Comparison of ENCODE assay signal across 21 cellular contexts in genomic region chr14:53571990-53572389, GRCh38.
DNase-seq lines count a peak whose midpoint lies in the region; ATAC-seq, FAIRE-seq and TF ChIP-seq lines count a peak whose summit lies in the region.
"Had no signal": no experiment of that assay in that cellular context is flagged by ENCODE, and none has a peak within 500 bp of the region (broad histone marks: within the 10 kb centered on the region; RNA-seq: fewer than 3 reads in every experiment).

No MANE protein-coding gene starts in this region.

- peak overlapping the region; percentile 14 to 46 for H3K18ac ChIP-seq in mesenchymal stem cell (ENCODE audit: low read depth in 1 of 2, low read length in 2 of 2)

- H3K4me1 ChIP-seq in mesenchymal stem cell (ENCODE audit: control insufficient read depth, insufficient read depth, low read depth, low read length) (no peaks in the 10 kb centered on the region), uterus (no peaks in the 10 kb centered on the region)
- H3K4me1 ChIP-seq: BE2C had no signal

- H4K91ac ChIP-seq in mesenchymal stem cell (ENCODE audit: low read length) = no peak overlapping the region

- TF ChIP-seq POLR2A in uterus (IDR thresholded peaks at IDR 0.05) = no peak

- intact Hi-C loops in uterus (cut with DNase I; ENCODE audit: low total_unique reads) = no loop called here

- H3K9me3 ChIP-seq in mesenchymal stem cell (ENCODE audit: control insufficient read depth, low read length) = no peaks in the 10 kb centered on the region
- H3K9me3 ChIP-seq in uterus = no peaks in the 10 kb centered on the region
- H3K9me3 ChIP-seq: BE2C had no signal

- DNase-seq in HFF-Myc (ENCODE audit: extremely low read depth, low read depth) = peak; percentile 73
- DNase-seq in bronchial epithelial cell (ENCODE audit: low read depth) = no peak
- no peak for DNase-seq in mesenchymal stem cell
- peak; percentile 17 to 28 for DNase-seq in uterus
- no peak for DNase-seq in RKO (ENCODE audit: low spot score)
- DNase-seq: activated CD4-positive, CD25-positive, alpha-beta regulatory T cell; activated gamma-delta T cell; amygdala; BE2C; HFFc6; Kasumi-1; NCI-H1092; NCI-H2081; NCI-H526; OCI-M1; SIG-M5; stimulated activated CD4-positive, alpha-beta T cell treated with anti-CD3 and anti-CD28 coated beads, Interleukin-4, amount 100 ng/mL, for 1 hour; substantia nigra had no signal

- H3K27ac ChIP-seq in mesenchymal stem cell (ENCODE audit: low read length, poor library complexity, severe bottlenecking) = no peak overlapping the region
- H3K27ac ChIP-seq in uterus = no peak overlapping the region
- H3K27ac ChIP-seq: skin epidermis had no signal

- H2AK5ac ChIP-seq in mesenchymal stem cell (ENCODE audit: low read length, severe bottlenecking) = no peak overlapping the region

- no peak overlapping the region for H3K4me2 ChIP-seq in mesenchymal stem cell (ENCODE audit: low read length, poor library complexity, severe bottlenecking)

- no peak overlapping the region for H2BK12ac ChIP-seq in mesenchymal stem cell (ENCODE audit: low read length in 2 of 2)

- H4K8ac ChIP-seq in mesenchymal stem cell (ENCODE audit: low read length) = peak overlapping the region; percentile 41

- no peak overlapping the region for H3K23ac ChIP-seq in mesenchymal stem cell (ENCODE audit: low read length in 2 of 2)

- H3K79me1 ChIP-seq in mesenchymal stem cell (replicated peaks; ENCODE audit: low read length, poor library complexity, severe bottlenecking) = no peaks in the 10 kb centered on the region

- H3K4me3 ChIP-seq in HFF-Myc (replicated peaks; ENCODE audit: low read depth, low read length) (no peak overlapping the region), bronchial epithelial cell (ENCODE audit: low read depth, low read length) (no peak overlapping the region), mesenchymal stem cell (ENCODE audit: insufficient read depth in 1 of 2, low read depth in 1 of 2, low read length in 2 of 2) (no peak overlapping the region), uterus (no peak overlapping the region)
- H3K4me3 ChIP-seq: skin epidermis had no signal

- no peak overlapping the region for H2AFZ ChIP-seq in mesenchymal stem cell (ENCODE audit: low read depth, low read length)

- no peak for TF ChIP-seq CTCF in HFF-Myc (IDR thresholded peaks at IDR 0.05; ENCODE audit: low read depth, low read length, missing control alignments)
- no peak for TF ChIP-seq CTCF in bronchial epithelial cell (IDR thresholded peaks at IDR 0.05; ENCODE audit: insufficient read depth, low read length, severe bottlenecking)
- TF ChIP-seq CTCF in uterus (IDR thresholded peaks at IDR 0.05) = no peak

- ATAC-seq in HG02759 (IDR thresholded peaks at IDR 0.05; ENCODE audit: unreplicated experiment) (no peak), HG02588 (IDR thresholded peaks at IDR 0.05; ENCODE audit: unreplicated experiment) (no peak)

- 78% methylated on average over 2 of the region's 4 CpGs for WGBS in mesenchymal stem cell

- H2BK15ac ChIP-seq in mesenchymal stem cell (ENCODE audit: low read depth, poor library complexity, severe bottlenecking) = no peak overlapping the region

- H2BK120ac ChIP-seq in mesenchymal stem cell (ENCODE audit: low read depth, low read length) = no peak overlapping the region

- H3K9ac ChIP-seq in mesenchymal stem cell (ENCODE audit: low read length) = no peak overlapping the region

- peak overlapping the region in 1 of 2 experiments; percentile 60 for H3K4ac ChIP-seq in mesenchymal stem cell (ENCODE audit: low read depth in 1 of 2, low read length in 2 of 2)

- no peaks in the 10 kb centered on the region for H3K27me3 ChIP-seq in bronchial epithelial cell (ENCODE audit: control insufficient read depth, insufficient read depth, low read length)
- H3K27me3 ChIP-seq in mesenchymal stem cell (ENCODE audit: control insufficient read depth in 1 of 2, insufficient read depth in 1 of 2, low read length in 2 of 2) = no peaks in the 10 kb centered on the region
- H3K27me3 ChIP-seq in uterus = no peaks in the 10 kb centered on the region

- FAIRE-seq in bronchial epithelial cell (lab: Jason Lieb, UNC) = peak; percentile 36

- no peaks in the 10 kb centered on the region for H3K36me3 ChIP-seq in bronchial epithelial cell (ENCODE audit: control insufficient read depth, insufficient read depth, low read length)
- no peaks in the 10 kb centered on the region for H3K36me3 ChIP-seq in mesenchymal stem cell (ENCODE audit: control insufficient read depth in 1 of 2, insufficient read depth in 2 of 2, low read depth in 1 of 2, low read length in 2 of 2)
- H3K36me3 ChIP-seq in uterus = no peaks in the 10 kb centered on the region
- H3K36me3 ChIP-seq: BE2C had no signal

- no peak overlapping the region for H2BK5ac ChIP-seq in mesenchymal stem cell (ENCODE audit: low read depth, low read length, poor library complexity, severe bottlenecking)

- no peak overlapping the region for H3K14ac ChIP-seq in mesenchymal stem cell (ENCODE audit: low read length in 2 of 2)

Comparison
In these comparisons a context has a peak if more than half of its experiments do, and no peak if none do; other contexts are left out.
1. DNase-seq: peak in HFF-Myc (single experiment) and uterus (2 of 2); none in bronchial epithelial cell (single experiment), mesenchymal stem cell (single experiment) and RKO (single experiment).